In genomic region chr10:85594239-85594638, GRCh38 we compare ENCODE assay signal across 22 cellular contexts.
DNase-seq lines count a peak whose midpoint lies in the region; ATAC-seq and TF ChIP-seq lines count a peak whose summit lies in the region.
"Had no signal": no experiment of that assay in that cellular context is flagged by ENCODE, and none has a peak within 500 bp of the region (broad histone marks: within the 10 kb centered on the region; RNA-seq: fewer than 3 reads in every experiment).

No MANE protein-coding gene starts in this region.

- H3K27me3 ChIP-seq in RWPE2 (ENCODE audit: insufficient read depth, poor library complexity, severe bottlenecking) (no peaks in the 10 kb centered on the region), thyroid gland (no peaks in the 10 kb centered on the region)
- H3K27me3 ChIP-seq: colonic mucosa had no signal

- H3K9me3 Mint-ChIP-seq in activated naive CD4-positive, alpha-beta T cell treated with anti-CD3 and anti-CD28 coated beads, Interleukin-2, amount 50 U/mL, for 24 hours: no peaks in the 10 kb centered on the region
- H3K9me3 Mint-ChIP-seq in stimulated activated naive CD8-positive, alpha-beta T cell treated with anti-CD3 and anti-CD28 coated beads, Interleukin-15, Interleukin-2, amounts not matched to agents 100 ng/mL and 50 ng/mL, for 24 hours: no peaks in the 10 kb centered on the region
- H3K9me3 Mint-ChIP-seq: memory B cell; T-helper 2 cell treated with Interferon-gamma antibody and Interleukin-4, amounts not matched to agents 5 μg/mL and 100 μg/mL, for 36 hours had no signal

- H3K4me1 ChIP-seq in RWPE2 (ENCODE audit: insufficient read depth, poor library complexity, severe bottlenecking): no peaks in the 10 kb centered on the region
- peaks cover 7 to 8% of the 10 kb centered on the region in 2 donors for H3K4me1 ChIP-seq in thyroid gland
- H3K4me1 ChIP-seq: colonic mucosa had no signal

- no peak overlapping the region for H3K4me3 Mint-ChIP-seq in activated naive CD4-positive, alpha-beta T cell treated with anti-CD3 and anti-CD28 coated beads, Interleukin-2, amount 50 U/mL, for 24 hours
- no peak overlapping the region for H3K4me3 Mint-ChIP-seq in stimulated activated naive CD8-positive, alpha-beta T cell treated with anti-CD3 and anti-CD28 coated beads, Interleukin-15, Interleukin-2, amounts not matched to agents 100 ng/mL and 50 ng/mL, for 24 hours
- H3K4me3 Mint-ChIP-seq: brain; memory B cell; T-helper 2 cell treated with Interferon-gamma antibody and Interleukin-4, amounts not matched to agents 5 μg/mL and 100 μg/mL, for 36 hours had no signal

- H3K27me3 Mint-ChIP-seq in activated naive CD4-positive, alpha-beta T cell treated with anti-CD3 and anti-CD28 coated beads, Interleukin-2, amount 50 U/mL, for 24 hours: no peaks in the 10 kb centered on the region
- H3K27me3 Mint-ChIP-seq in stimulated activated naive CD8-positive, alpha-beta T cell treated with anti-CD3 and anti-CD28 coated beads, Interleukin-15, Interleukin-2, amounts not matched to agents 100 ng/mL and 50 ng/mL, for 24 hours: no peaks in the 10 kb centered on the region
- H3K27me3 Mint-ChIP-seq: memory B cell had no signal

- no peak for TF ChIP-seq CTCF in RWPE2 (IDR thresholded peaks at IDR 0.05; ENCODE audit: poor library complexity, severe bottlenecking)
- TF ChIP-seq CTCF in epithelial cell of esophagus (IDR thresholded peaks at IDR 0.05; ENCODE audit: insufficient read depth, low read depth, low read length, missing control alignments): no peak
- no peak for TF ChIP-seq CTCF in thyroid gland (IDR thresholded peaks at IDR 0.05)

- intact Hi-C loops in thyroid gland (cut with DNase I): no loop called here

- no peak overlapping the region for H3K27ac ChIP-seq in RWPE2 (ENCODE audit: poor library complexity, severe bottlenecking)
- no peak overlapping the region for H3K27ac ChIP-seq in thyroid gland
- H3K27ac ChIP-seq: colonic mucosa, RWPE1, thoracic aorta, VCaP had no signal

- TF ChIP-seq POLR2A in thyroid gland (IDR thresholded peaks at IDR 0.05): no peak

- no peaks in the 10 kb centered on the region for H3K9me3 ChIP-seq in RWPE2 (ENCODE audit: severe bottlenecking)
- no peaks in the 10 kb centered on the region for H3K9me3 ChIP-seq in thyroid gland
- H3K9me3 ChIP-seq: colonic mucosa, SK-N-SH, thoracic aorta had no signal

- H3K4me3 ChIP-seq in RWPE2 (ENCODE audit: severe bottlenecking): no peak overlapping the region
- H3K4me3 ChIP-seq in epithelial cell of esophagus (ENCODE audit: low read length): no peak overlapping the region
- no peak overlapping the region for H3K4me3 ChIP-seq in thyroid gland (replicated peaks in 1 of 3)
- H3K4me3 ChIP-seq: colonic mucosa, thoracic aorta had no signal

- H3K4me1 Mint-ChIP-seq in activated naive CD4-positive, alpha-beta T cell treated with anti-CD3 and anti-CD28 coated beads, Interleukin-2, amount 50 U/mL, for 24 hours: peaks cover 20% of the 10 kb centered on the region
- H3K4me1 Mint-ChIP-seq in stimulated activated naive CD8-positive, alpha-beta T cell treated with anti-CD3 and anti-CD28 coated beads, Interleukin-15, Interleukin-2, amounts not matched to agents 100 ng/mL and 50 ng/mL, for 24 hours (ENCODE audit: low read depth): peaks cover 11% of the 10 kb centered on the region

- peak; percentile 61; the same call in 2 of the 3 replicates for ATAC-seq in RWPE2 (ENCODE audit: low read depth)

- no peaks in the 10 kb centered on the region for H3K36me3 Mint-ChIP-seq in activated naive CD4-positive, alpha-beta T cell treated with anti-CD3 and anti-CD28 coated beads, Interleukin-2, amount 50 U/mL, for 24 hours
- no peaks in the 10 kb centered on the region for H3K36me3 Mint-ChIP-seq in stimulated activated naive CD8-positive, alpha-beta T cell treated with anti-CD3 and anti-CD28 coated beads, Interleukin-15, Interleukin-2, amounts not matched to agents 100 ng/mL and 50 ng/mL, for 24 hours (ENCODE audit: low read depth)
- H3K36me3 Mint-ChIP-seq: brain, memory B cell had no signal

- no peak for DNase-seq in activated naive CD4-positive, alpha-beta T cell treated with Interleukin-2 at 50 U/mL for 16 hours
- DNase-seq in RWPE2 (ENCODE audit: low spot score) (no peak), epithelial cell of esophagus (ENCODE audit: low read depth) (peak; percentile 16), HuH-7.5 (ENCODE audit: low spot score) (no peak), thyroid gland (no peak), GOT3 (lab: John Stamatoyannopoulos, UW) (no peak)
- DNase-seq: activated CD4-positive, alpha-beta T cell treated with anti-CD3 and anti-CD28 coated beads, Interleukin-2, amount 50 U/mL, for 4 hours; activated gamma-delta T cell treated with Interleukin-2 at 50 U/mL for 16 hours; colonic mucosa; kidney glomerular epithelial cell; NCI-H187; NCI-H748 treated with DMSO at 0.1 percent for 48 hours; nucleus accumbens; SK-N-SH had no signal

- peak overlapping the region; percentile 18 for H3K27ac Mint-ChIP-seq in activated naive CD4-positive, alpha-beta T cell treated with anti-CD3 and anti-CD28 coated beads, Interleukin-2, amount 50 U/mL, for 24 hours
- H3K27ac Mint-ChIP-seq in stimulated activated naive CD8-positive, alpha-beta T cell treated with anti-CD3 and anti-CD28 coated beads, Interleukin-15, Interleukin-2, amounts not matched to agents 100 ng/mL and 50 ng/mL, for 24 hours: peak overlapping the region; percentile 6
- H3K27ac Mint-ChIP-seq: brain; memory B cell; T-helper 2 cell treated with Interferon-gamma antibody and Interleukin-4, amounts not matched to agents 5 μg/mL and 100 μg/mL, for 36 hours had no signal

- WGBS in thyroid gland, 2 donors: 70 to 82% methylated on average over 3 of the region's 3 CpGs

- H3K36me3 ChIP-seq in RWPE2 (ENCODE audit: low read depth): no peaks in the 10 kb centered on the region
- no peaks in the 10 kb centered on the region for H3K36me3 ChIP-seq in thyroid gland
- H3K36me3 ChIP-seq: colonic mucosa, thoracic aorta had no signal
